Comparison of ENCODE assay signal across 2 cellular contexts in genomic region chr4:69934150-69934549, GRCh38.
A peak's percentile ranks its signal among the peaks of the same experiment; 100 is the strongest.
TF ChIP-seq lines count a peak whose summit lies in the region.

No MANE protein-coding gene starts in this region.

TF ChIP-seq in K562, 482 proteins besides CTCF, POLR2A, EP300 and RAD21:
- TF ChIP-seq MAFG (tag; conservative IDR thresholded peaks at IDR 0.05): peak; percentile 75
- TF ChIP-seq C11orf30 (IDR thresholded peaks at IDR 0.05; ENCODE audit: low read depth): peak; percentile 61
- no peak for TF ChIP-seq KLF6 (CRISPR knock-in tag; IDR thresholded peaks at IDR 0.05; ENCODE audit: borderline replicate concordance)
- peak; percentile 93 for TF ChIP-seq MAFK (IDR thresholded peaks at IDR 0.05; ENCODE audit: low read length)
- peak; percentile 70 for TF ChIP-seq ZNF316 (IDR thresholded peaks at IDR 0.05)
- no peak for TF ChIP-seq EHMT2 (IDR thresholded peaks at IDR 0.05)
- TF ChIP-seq MAFF (IDR thresholded peaks at IDR 0.05; ENCODE audit: low read length): peak; percentile 89
- no peak for TF ChIP-seq FOS (IDR thresholded peaks at IDR 0.05; ENCODE audit: extremely low read depth, insufficient read length)

TF ChIP-seq in HepG2, 621 proteins besides CTCF, POLR2A, EP300 and RAD21:
- no peak for TF ChIP-seq SIN3B (IDR thresholded peaks at IDR 0.05; ENCODE audit: low read length)
- no peak for TF ChIP-seq CCDC6 (CRISPR knock-in tag; IDR thresholded peaks at IDR 0.05)
- no peak for TF ChIP-seq ZNF615 (CRISPR knock-in tag; IDR thresholded peaks at IDR 0.05; ENCODE audit: borderline replicate concordance)
- TF ChIP-seq MAFF (IDR thresholded peaks at IDR 0.05; ENCODE audit: low read depth, low read length): peak; percentile 98
- TF ChIP-seq MAFK (conservative IDR thresholded peaks at IDR 0.05 in 1 of 2, IDR thresholded peaks at IDR 0.05 in 1 of 2; ENCODE audit: low read length in 2 of 2): peak; percentile 98 to 99
- no peak for TF ChIP-seq TEAD3 (CRISPR knock-in tag; optimal IDR thresholded peaks at IDR 0.05; ENCODE audit: borderline replicate concordance)
